Comparison of ENCODE assay signal across 8 cellular contexts in genomic region chr1:12124693-12125421, GRCh38. TPM values are rescaled to one million over a fixed set of nuclear protein-coding genes. Genes with fewer than 3 reads are reported as not detected.
DNase-seq lines count a peak whose midpoint lies in the region; ATAC-seq, FAIRE-seq and TF ChIP-seq lines count a peak whose summit lies in the region.

No MANE protein-coding gene starts in this region.

- H3K9me3 ChIP-seq in ovary = no peaks in the 10 kb centered on the region
- no peaks in the 10 kb centered on the region for H3K9me3 ChIP-seq in thoracic aorta

- H3K27ac ChIP-seq in RWPE1 (no peak overlapping the region), ovary (no peak overlapping the region), thoracic aorta (no peak overlapping the region)

- H3K27me3 ChIP-seq in ovary (no peaks in the 10 kb centered on the region), thoracic aorta (replicated peaks; ENCODE audit: insufficient read depth) (no peaks in the 10 kb centered on the region)

- no peak overlapping the region for H3K4me3 ChIP-seq in ovary
- H3K4me3 ChIP-seq in thoracic aorta = no peak overlapping the region

- no peak for TF ChIP-seq POLR2A in ovary (IDR thresholded peaks at IDR 0.05)

- H3K4me1 ChIP-seq in ovary (ENCODE audit: insufficient read depth) = peaks cover 4% of the 10 kb centered on the region
- H3K4me1 ChIP-seq in thoracic aorta (ENCODE audit: control insufficient read depth in 1 of 2, low read depth in 2 of 2) = peaks cover 0 to 7% of the 10 kb centered on the region in 2 donors

- no peak for TF ChIP-seq EP300 in ovary (IDR thresholded peaks at IDR 0.05)

- CTCF ChIA-PET in RWPE1 (lab: Yijun Ruan, JAX) = interaction anchor here (0.5 to 4.0 kb wide), 34 partner anchors 8 to 534 kb away, joined by 3 to 63 read pairs (median 5); no protein-coding TSS in a partner anchor

- WGBS in ovary, 3 donors = 34 to 43% (median 39%) methylated on average over 19 of the region's 19 CpGs

- intact Hi-C loops in ovary (cut with DNase I) = loop anchor here in 3 of 4 donors (1.0 to 10.0 kb wide), 4 partner anchors 82 to 530 kb away; no protein-coding TSS in a partner anchor

- TF ChIP-seq CTCF in RWPE1 (conservative IDR thresholded peaks at IDR 0.05; ENCODE audit: low read depth) (peak; percentile 94), ovary (IDR thresholded peaks at IDR 0.05) (peak; percentile 75 to 97 (median 93)), thoracic aorta (IDR thresholded peaks at IDR 0.05) (peak; percentile 97)

- peak; percentile 90 for FAIRE-seq in frontal cortex (lab: Jason Lieb, UNC)

- no peak for ATAC-seq in thoracic aorta (ENCODE audit: insufficient number of reproducible peaks, low FRiP score, low read depth)
- ATAC-seq in GM18519 (IDR thresholded peaks at IDR 0.05; ENCODE audit: low FRiP score, unreplicated experiment) = no peak

- POLR2A ChIA-PET in RWPE1 (lab: Yijun Ruan, JAX; ENCODE audit: low non-redundant PET) = no interaction called here

- DNase-seq in COLO668 (lab: John Stamatoyannopoulos, UW; ENCODE audit: unreplicated experiment) = peak; percentile 66
- peak; percentile 82 for DNase-seq in HT-29 (ENCODE audit: low spot score)
- DNase-seq in RWPE1 (ENCODE audit: low spot score) = peak; percentile 42
- DNase-seq in activated effector memory CD4-positive, alpha-beta T cell treated with Interleukin-2 at 50 U/mL for 16 hours = peak; percentile 66
- peak; percentile 36 to 72 for DNase-seq in frontal cortex (ENCODE audit: low spot score in 2 of 2)
- DNase-seq in ovary = peak; percentile 80 to 87 (median 84)
- DNase-seq in thoracic aorta (ENCODE audit: low spot score) = peak; percentile 45

- H3K36me3 ChIP-seq in ovary = no peaks in the 10 kb centered on the region
- H3K36me3 ChIP-seq in thoracic aorta = no peaks in the 10 kb centered on the region

RNA-seq across cellular contexts. Expression of gene TNFRSF1B, which starts 41.9 kb away (rescaled TPM):
- total RNA-seq in HT-29 (2014; rRNA removed; shearing (Covaris generic)) = 0.08 TPM in 1 of 2 replicates, not detected in the other
- total RNA-seq in frontal cortex = 2.0 TPM
- total RNA-seq in ovary = 10 to 100 TPM; 11.4 to 27.6 (median 21.6) TPM
- polyA plus RNA-seq in ovary = 10 to 100 TPM; 10.3 to 14.3 TPM
- total RNA-seq in thoracic aorta = 10 to 100 TPM; 58.7 to 59.7 TPM
